26 cellular contexts compared by ENCODE assay signal in genomic region chr11:117642396-117642795, GRCh38.
"Had no signal": no experiment of that assay in that cellular context is flagged by ENCODE, and none has a peak within 500 bp of the region (broad histone marks: within the 10 kb centered on the region; RNA-seq: fewer than 3 reads in every experiment).

No MANE protein-coding gene starts in this region.

- H3K27ac ChIP-seq: adrenal gland, ascending aorta, brain microvascular endothelial cell, left lung, lower lobe of right lung, right lobe of liver, stomach, suprapubic skin, tibial nerve, WERI-Rb-1 had no signal

- H3K9me3 ChIP-seq: adrenal gland, ascending aorta, left lung, lower lobe of right lung, right lobe of liver, stomach, suprapubic skin had no signal

- DNase-seq: activated CD4-positive, alpha-beta T cell treated with anti-CD3 and anti-CD28 coated beads for 48 hours; activated CD4-positive, alpha-beta T cell treated with anti-CD3 and anti-CD28 coated beads, Interleukin-2, amount 50 U/mL, for 48 hours; activated CD8-positive, alpha-beta memory T cell treated with anti-CD3 and anti-CD28 coated beads for 24 hours; activated effector memory CD4-positive, alpha-beta T cell treated with anti-CD3 and anti-CD28 coated beads, Interleukin-2, amount 50 U/mL, for 16 hours; activated naive CD4-positive, alpha-beta T cell treated with anti-CD3 and anti-CD28 coated beads for 36 hours; activated naive CD8-positive, alpha-beta T cell treated with anti-CD3 and anti-CD28 coated beads for 36 hours; adrenal gland; brain microvascular endothelial cell; endodermal cell; foreskin melanocyte; kidney glomerular epithelial cell; lower lobe of right lung; mesendoderm; right lobe of liver; stimulated activated CD4-positive, alpha-beta T cell treated with anti-CD3 and anti-CD28 coated beads, Interleukin-12 subunit alpha, Interleukin-12 subunit beta, amount 100 ng/mL, for 4 hours; stimulated activated CD4-positive, alpha-beta T cell treated with anti-CD3 and anti-CD28 coated beads, Interleukin-4, amount 100 ng/mL, for 1 hour; stomach; SW 1271; T-helper 9 cell; WERI-Rb-1 had no signal

- H3K36me3 ChIP-seq: adrenal gland, ascending aorta, brain microvascular endothelial cell, left lung, lower lobe of right lung, right lobe of liver, stomach, suprapubic skin, tibial nerve, WERI-Rb-1 had no signal

- H3K4me1 ChIP-seq: adrenal gland, ascending aorta, left lung, lower lobe of right lung, right lobe of liver, stomach, suprapubic skin, tibial nerve had no signal

- ATAC-seq: activated CD4-positive, CD25-positive, alpha-beta regulatory T cell treated with anti-CD3 and anti-CD28 coated beads, Interleukin-2, amount 50 U/mL, for 24 hours; esophagus mucosa; left lung; right lobe of liver had no signal

- H3K4me3 ChIP-seq: adrenal gland, ascending aorta, left lung, lower lobe of right lung, right lobe of liver, stomach, suprapubic skin, tibial nerve had no signal
